In the genomic region with DNA sequence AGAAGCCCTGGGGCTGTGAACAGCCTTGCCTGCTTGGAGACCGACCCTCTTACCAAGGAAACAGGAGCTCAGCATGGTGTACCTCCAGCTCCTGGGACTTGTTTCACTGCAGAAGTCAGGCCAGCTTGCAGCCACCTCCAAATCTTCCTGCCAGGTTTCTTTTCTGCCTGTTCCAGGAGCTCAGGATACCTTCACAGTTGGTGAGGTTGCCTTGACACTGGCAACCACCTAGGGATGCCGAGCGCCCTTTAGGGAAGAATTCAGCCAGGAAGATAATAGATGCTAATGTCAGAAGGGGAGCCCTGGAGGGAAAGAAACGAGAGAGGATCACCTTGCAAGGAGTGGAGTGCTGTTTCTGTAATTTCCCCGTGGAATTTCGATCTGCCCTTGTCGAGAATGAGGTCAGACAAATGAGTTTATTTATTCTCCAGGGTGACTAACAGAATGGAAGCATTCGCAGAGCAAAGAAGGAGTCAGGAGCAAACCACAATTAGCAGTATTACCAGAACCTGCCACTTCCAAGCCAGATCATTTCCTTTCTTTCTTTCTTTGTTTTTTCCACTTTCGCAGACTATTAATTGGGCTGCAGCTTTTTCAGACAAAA, we compare ENCODE assay signal across 21 cellular contexts.
DNase-seq lines count a peak whose midpoint lies in the region; ATAC-seq and TF ChIP-seq lines count a peak whose summit lies in the region.
"Had no signal": no experiment of that assay in that cellular context is flagged by ENCODE, and none has a peak within 500 bp of the region (broad histone marks: within the 10 kb centered on the region; RNA-seq: fewer than 3 reads in every experiment).

No MANE protein-coding gene starts in this region.

- intact Hi-C loops in MCF 10A (cut with micrococcal nuclease) (no loop called here), mammary epithelial cell (cut with micrococcal nuclease) (no loop called here), stomach (cut with DNase I; ENCODE audit: low total_unique reads) (no loop called here)

- H3K4me1 Mint-ChIP-seq in MCF 10A (ENCODE audit: insufficient read depth, unreplicated experiment) (peaks cover 10% of the 10 kb centered on the region), brain (peaks cover 22% of the 10 kb centered on the region), mesothelial cell of epicardium (peaks cover 4% of the 10 kb centered on the region), T-helper 17 cell (no peaks in the 10 kb centered on the region)

- H2AFZ ChIP-seq in mammary epithelial cell (ENCODE audit: low read depth, low read length), result no peak overlapping the region

- H3K4me3 ChIP-seq in mammary epithelial cell (replicated peaks in 1 of 3; ENCODE audit: insufficient read depth in 1 of 3, low read depth in 2 of 3, low read length in 3 of 3) (no peak overlapping the region), stomach (no peak overlapping the region)
- H3K4me3 ChIP-seq: A549, heart right ventricle, left lung, upper lobe of right lung had no signal

- no TSS peak for BruUV-seq in MCF 10A (replicated peaks; lab: Mats Ljungman, UMichigan)
- BruUV-seq in mammary epithelial cell (replicated peaks; lab: Mats Ljungman, UMichigan), result no TSS peak

- H3K27me3 Mint-ChIP-seq in MCF 10A (ENCODE audit: insufficient read depth, unreplicated experiment) (no peaks in the 10 kb centered on the region), brain (no peaks in the 10 kb centered on the region), mesothelial cell of epicardium (ENCODE audit: low read depth) (peaks cover 46% of the 10 kb centered on the region), T-helper 17 cell (peaks cover 8% of the 10 kb centered on the region)

- POLR2A ChIA-PET in MCF 10A (lab: Yijun Ruan, JAX), result no interaction called here
- POLR2A ChIA-PET in RWPE1 (lab: Yijun Ruan, JAX; ENCODE audit: low non-redundant PET), result no interaction called here

- H4K20me1 ChIP-seq in mammary epithelial cell (ENCODE audit: insufficient read depth, low read length), result no peaks in the 10 kb centered on the region

- H3K36me3 Mint-ChIP-seq in MCF 10A (ENCODE audit: insufficient read depth, unreplicated experiment) (no peaks in the 10 kb centered on the region), brain (no peaks in the 10 kb centered on the region), mesothelial cell of epicardium (no peaks in the 10 kb centered on the region), T-helper 17 cell (ENCODE audit: low read depth) (no peaks in the 10 kb centered on the region)
- H3K36me3 Mint-ChIP-seq: CD8-positive, alpha-beta T cell had no signal

- H3K4me2 ChIP-seq in mammary epithelial cell (ENCODE audit: insufficient read depth, low read depth, low read length), result no peak overlapping the region
- H3K4me2 ChIP-seq: A549 had no signal

- TF ChIP-seq CTCF in MCF 10A (IDR thresholded peaks at IDR 0.05; ENCODE audit: unreplicated experiment) (no peak), mammary epithelial cell (conservative IDR thresholded peaks at IDR 0.05 in 1 of 2, IDR thresholded peaks at IDR 0.05 in 1 of 2; ENCODE audit: extremely low read depth in 1 of 2, insufficient read depth in 1 of 2, low read depth in 1 of 2, low read length in 2 of 2) (no peak), brain (conservative IDR thresholded peaks at IDR 0.05) (no peak), mesothelial cell of epicardium (IDR thresholded peaks at IDR 0.05; ENCODE audit: unreplicated experiment) (no peak), stomach (IDR thresholded peaks at IDR 0.05) (no peak), RWPE1 (conservative IDR thresholded peaks at IDR 0.05; ENCODE audit: low read depth) (no peak)

- H3K9ac ChIP-seq in mammary epithelial cell (ENCODE audit: insufficient read depth, low read length), result no peak overlapping the region

- H3K9me3 Mint-ChIP-seq in MCF 10A (ENCODE audit: unreplicated experiment), result no peaks in the 10 kb centered on the region
- H3K9me3 Mint-ChIP-seq in brain, result peaks cover 0 to 12% (median 8%) of the 10 kb centered on the region in 5 experiments
- H3K9me3 Mint-ChIP-seq in mesothelial cell of epicardium, result peaks cover 5% of the 10 kb centered on the region
- H3K9me3 Mint-ChIP-seq: CD8-positive, alpha-beta T cell; T-helper 1 cell treated with Interleukin-12 subunit alpha and Interleukin-12 subunit beta and Interleukin-4 antibody, amounts not matched to agents 30 μg/mL and 1 μg/mL, for 36 hours had no signal

- H3K36me3 ChIP-seq in mammary epithelial cell (ENCODE audit: insufficient read depth, low read length), result no peaks in the 10 kb centered on the region
- H3K36me3 ChIP-seq in stomach, result no peaks in the 10 kb centered on the region
- H3K36me3 ChIP-seq: heart right ventricle, left lung, upper lobe of right lung had no signal

- CTCF ChIA-PET in MCF 10A (lab: Yijun Ruan, JAX), result interaction anchor here (0.7 kb wide), 1 partner anchor 24 kb away, joined by 3 read pairs; no protein-coding TSS in a partner anchor
- CTCF ChIA-PET in mammary epithelial cell (lab: Charles Lee; ENCODE audit: low non-redundant PET), result no interaction called here
- CTCF ChIA-PET in RWPE1 (lab: Yijun Ruan, JAX), result interaction anchor here (0.6 kb wide), 1 partner anchor 55 kb away, joined by 3 read pairs; no protein-coding TSS in a partner anchor

- no peaks in the 10 kb centered on the region for H3K27me3 ChIP-seq in mammary epithelial cell (ENCODE audit: insufficient read depth, low read length)
- H3K27me3 ChIP-seq in stomach, result no peaks in the 10 kb centered on the region
- H3K27me3 ChIP-seq: left lung, upper lobe of right lung had no signal

- no peak for TF ChIP-seq EP300 in stomach (IDR thresholded peaks at IDR 0.05)

- H3K9me3 ChIP-seq in mammary epithelial cell (replicated peaks; ENCODE audit: insufficient read depth, low read length) (no peaks in the 10 kb centered on the region), stomach (no peaks in the 10 kb centered on the region), T-helper 17 cell (ENCODE audit: control insufficient read depth, low read length, poor library complexity, severe bottlenecking) (no peaks in the 10 kb centered on the region)
- H3K9me3 ChIP-seq: A549, left lung, upper lobe of right lung had no signal

- peak overlapping the region; percentile 49 for H3K27ac Mint-ChIP-seq in MCF 10A (ENCODE audit: low read depth, unreplicated experiment)
- peak overlapping the region in 4 of 5 experiments; percentile 31 to 59 (median 40) for H3K27ac Mint-ChIP-seq in brain
- no peak overlapping the region for H3K27ac Mint-ChIP-seq in mesothelial cell of epicardium
- no peak overlapping the region for H3K27ac Mint-ChIP-seq in T-helper 17 cell
- H3K27ac Mint-ChIP-seq: CD8-positive, alpha-beta T cell; T-helper 1 cell treated with Interleukin-12 subunit alpha and Interleukin-12 subunit beta and Interleukin-4 antibody, amounts not matched to agents 30 μg/mL and 1 μg/mL, for 36 hours had no signal

- no peaks in the 10 kb centered on the region for H3K4me1 ChIP-seq in mammary epithelial cell (ENCODE audit: insufficient read depth, low read length)
- H3K4me1 ChIP-seq in stomach, result peaks cover 0 to 3% (median 0%) of the 10 kb centered on the region in 4 donors
- H3K4me1 ChIP-seq: A549, heart right ventricle, left lung, upper lobe of right lung had no signal

- H3K4me3 Mint-ChIP-seq in MCF 10A (ENCODE audit: unreplicated experiment) (no peak overlapping the region), brain (peak overlapping the region in 3 of 5 experiments; percentile 3 to 58 (median 5)), mesothelial cell of epicardium (no peak overlapping the region), T-helper 17 cell (no peak overlapping the region)
- H3K4me3 Mint-ChIP-seq: CD8-positive, alpha-beta T cell; T-helper 1 cell treated with Interleukin-12 subunit alpha and Interleukin-12 subunit beta and Interleukin-4 antibody, amounts not matched to agents 30 μg/mL and 1 μg/mL, for 36 hours had no signal

- dilution Hi-C loops in mammary epithelial cell (cut with HindIII; ENCODE audit: low sequenced_read_pairs), result no loop called here

- no peak overlapping the region for H3K27ac ChIP-seq in mammary epithelial cell (ENCODE audit: insufficient read depth, low read depth, low read length)
- no peak overlapping the region for H3K27ac ChIP-seq in stomach
- no peak overlapping the region for H3K27ac ChIP-seq in RWPE1
- H3K27ac ChIP-seq: A549, heart right ventricle, left lung, upper lobe of right lung had no signal

- WGBS in mammary epithelial cell (ENCODE audit: low coverage, missing lambda C conversion rate), result 24% methylated on average over 9 of the region's 9 CpGs
- WGBS in stomach, 5 donors, result 42 to 47% (median 45%) methylated on average over 9 of the region's 9 CpGs

- peak; percentile 5 for DNase-seq in MCF 10A (ENCODE audit: unreplicated experiment)
- DNase-seq in mammary epithelial cell, result no peak
- DNase-seq in iPS-NIHi7 (ENCODE audit: extremely low spot score), result peak; percentile 39
- DNase-seq in mesothelial cell of epicardium (ENCODE audit: low spot score in 2 of 2, unreplicated experiment in 2 of 2), result no peak
- DNase-seq in stomach, result no peak
- DNase-seq in RWPE1 (ENCODE audit: low spot score), result no peak
- DNase-seq in T-helper 17 cell, result no peak
- DNase-seq: activated effector memory CD4-positive, alpha-beta T cell treated with anti-CD3 and anti-CD28 coated beads, Interleukin-2, amount 50 U/mL, for 16 hours; CD8-positive, alpha-beta T cell; erythroblast; heart right ventricle; IMR-90; left lung; NCI-H1092 treated with DMSO at 0.1 percent for 48 hours; NCI-H345; SHP77 treated with DMSO at 0.1 percent for 48 hours; stimulated activated naive CD4-positive, alpha-beta T cell treated with Interleukin-2 at 50 U/mL for 16 hours; upper lobe of right lung had no signal

- in situ Hi-C loops in mammary epithelial cell (cut with MboI; ENCODE audit: low sequenced_read_pairs in 2 of 2), result no loop called here

- TF ChIP-seq POLR2A in stomach (IDR thresholded peaks at IDR 0.05), result no peak

- H3K79me2 ChIP-seq in mammary epithelial cell (ENCODE audit: insufficient read depth, low read length), result no peaks in the 10 kb centered on the region

- ATAC-seq in T-helper 17 cell, result no peak
- ATAC-seq: A549; CD8-positive, alpha-beta T cell; left lung; upper lobe of right lung had no signal

Comparison
In these comparisons a context has a peak if more than half of its experiments do, and no peak if none do; other contexts are left out.
1. DNase-seq: peak in MCF 10A (single experiment) and iPS-NIHi7 (single experiment); none in mammary epithelial cell (single experiment), mesothelial cell of epicardium (0 of 2), stomach (single experiment), RWPE1 (single experiment) and T-helper 17 cell (0 of 3).
2. H3K27ac Mint-ChIP-seq: peak in MCF 10A (single experiment) and brain (4 of 5); none in mesothelial cell of epicardium (single experiment) and T-helper 17 cell (single experiment).
3. H3K4me3 Mint-ChIP-seq: peak in brain (3 of 5); none in MCF 10A (single experiment), mesothelial cell of epicardium (single experiment) and T-helper 17 cell (single experiment).